Comparison of ENCODE assay signal across 9 cellular contexts in the genomic region with DNA sequence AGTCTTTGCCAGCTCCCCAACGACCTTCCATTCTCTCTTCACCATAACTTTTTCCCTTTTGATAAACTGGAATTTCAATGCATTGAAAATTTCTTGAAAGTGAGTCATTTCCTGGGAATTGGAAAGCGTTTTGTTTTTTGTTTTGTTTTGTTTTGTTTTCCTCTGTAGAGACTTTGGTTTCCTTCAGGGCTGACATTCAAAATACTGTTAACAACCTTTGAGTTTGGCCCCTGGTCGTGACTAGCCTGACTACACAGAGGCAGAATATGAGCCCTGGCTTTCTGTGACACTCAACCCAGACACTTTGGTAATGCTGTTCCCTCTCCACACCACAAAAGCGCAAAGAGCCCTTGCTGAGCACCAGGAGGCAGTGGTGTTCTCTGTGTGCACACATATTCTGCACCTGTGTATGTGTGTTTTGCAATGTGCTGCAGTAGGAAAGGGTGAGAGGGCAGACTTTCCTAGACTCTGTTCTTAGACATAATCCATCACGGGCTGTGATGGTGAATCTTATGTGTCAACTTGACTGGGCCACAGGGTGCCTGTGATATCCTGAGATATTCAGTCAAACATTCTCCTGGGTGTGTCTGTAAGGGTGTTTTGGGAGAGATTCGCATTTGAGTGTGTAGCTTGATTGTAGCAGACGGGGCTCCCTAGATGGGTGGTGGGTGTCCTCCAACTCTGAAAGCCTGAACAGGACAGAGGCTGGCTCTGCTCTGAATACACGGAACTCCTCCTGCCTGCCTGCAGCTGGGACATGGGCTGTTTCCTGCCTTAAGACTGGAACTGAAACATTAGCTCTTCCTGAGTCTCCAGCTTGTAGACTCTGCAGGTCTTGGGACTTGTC. TPM values are rescaled to one million over a fixed set of nuclear protein-coding genes. Genes with fewer than 3 reads are reported as not detected.
DNase-seq lines count a peak whose midpoint lies in the region; ATAC-seq and TF ChIP-seq lines count a peak whose summit lies in the region.
"Had no signal": no experiment of that assay in that cellular context is flagged by ENCODE, and none has a peak within 500 bp of the region (broad histone marks: within the 10 kb centered on the region; RNA-seq: fewer than 3 reads in every experiment).

No MANE protein-coding gene starts in this region.

- no peaks in the 10 kb centered on the region for H3K36me3 Mint-ChIP-seq in MCF 10A (ENCODE audit: insufficient read depth, unreplicated experiment)

- WGBS in adrenal gland, 4 donors: 47 to 59% (median 57%) methylated on average over 6 to 8 of the region's 8 CpGs

- POLR2A ChIA-PET in MCF 10A (lab: Yijun Ruan, JAX): interaction anchor here (0.7 to 1.2 kb wide), 3 partner anchors 10 to 239 kb away, joined by 3 to 4 read pairs (median 3); no protein-coding TSS in a partner anchor

- no peak overlapping the region for H3K4me3 Mint-ChIP-seq in MCF 10A (ENCODE audit: unreplicated experiment)

- H3K4me1 ChIP-seq in breast epithelium (no peaks in the 10 kb centered on the region), adrenal gland (replicated peaks in 1 of 2) (no peaks in the 10 kb centered on the region), tibial artery (no peaks in the 10 kb centered on the region)
- H3K4me1 ChIP-seq: HAP-1 had no signal

- peaks cover 14% of the 10 kb centered on the region for H3K4me1 Mint-ChIP-seq in MCF 10A (ENCODE audit: insufficient read depth, unreplicated experiment)

- H3K27ac Mint-ChIP-seq in MCF 10A (ENCODE audit: low read depth, unreplicated experiment): no peak overlapping the region

- peak; percentile 71 for TF ChIP-seq CTCF in MCF 10A (IDR thresholded peaks at IDR 0.05; ENCODE audit: unreplicated experiment)
- peak in 1 of 3 donors; percentile 9 for TF ChIP-seq CTCF in breast epithelium (IDR thresholded peaks at IDR 0.05)
- TF ChIP-seq CTCF in adrenal gland (IDR thresholded peaks at IDR 0.05): peak; percentile 18 to 55 (median 45)
- peak; percentile 52 to 66 for TF ChIP-seq CTCF in tibial artery (IDR thresholded peaks at IDR 0.05)

- intact Hi-C loops in MCF 10A (cut with micrococcal nuclease): loop anchor here (1.0 to 10.0 kb wide), 3 partner anchors 106 to 278 kb away; no protein-coding TSS in a partner anchor
- intact Hi-C loops in breast epithelium (cut with DNase I; ENCODE audit: low total_unique reads): no loop called here
- intact Hi-C loops in adrenal gland (cut with DNase I): loop anchor here in 1 of 2 donors (10.0 kb wide), 1 partner anchor 100 kb away; no protein-coding TSS in a partner anchor
- intact Hi-C loops in tibial artery (cut with DNase I; ENCODE audit: low total_unique reads): no loop called here

- TF ChIP-seq POLR2A in breast epithelium (IDR thresholded peaks at IDR 0.05) (no peak), adrenal gland (IDR thresholded peaks at IDR 0.05) (no peak)

- no TSS peak for BruUV-seq in MCF 10A (replicated peaks; lab: Mats Ljungman, UMichigan)

- H3K27me3 ChIP-seq in breast epithelium (no peaks in the 10 kb centered on the region), adrenal gland (no peaks in the 10 kb centered on the region), tibial artery (no peaks in the 10 kb centered on the region)

- H3K9me3 ChIP-seq in breast epithelium (no peaks in the 10 kb centered on the region), adrenal gland (replicated peaks in 1 of 3) (no peaks in the 10 kb centered on the region), tibial artery (no peaks in the 10 kb centered on the region)
- H3K9me3 ChIP-seq: HAP-1 had no signal

- peak; percentile 77 for DNase-seq in MCF 10A (ENCODE audit: unreplicated experiment)
- DNase-seq in breast epithelium (ENCODE audit: low spot score in 2 of 2): no peak
- peak; percentile 30 for DNase-seq in NCI-H510A (lab: John Stamatoyannopoulos, UW)
- peak in 5 of 7 donors; percentile 24 to 51 (median 47) for DNase-seq in adrenal gland
- DNase-seq in iris pigment epithelial cell (ENCODE audit: low read depth): peak; percentile 75
- no peak for DNase-seq in tibial artery

- CTCF ChIA-PET in MCF 10A (lab: Yijun Ruan, JAX): interaction anchor here (0.6 to 6.7 kb wide), 21 partner anchors 9 to 348 kb away, joined by 3 to 66 read pairs (median 3); no protein-coding TSS in a partner anchor

- ATAC-seq in HG02610 (IDR thresholded peaks at IDR 0.05; ENCODE audit: unreplicated experiment) (peak; percentile 53), HG03460 (IDR thresholded peaks at IDR 0.05; ENCODE audit: unreplicated experiment) (no peak)

- H3K27me3 Mint-ChIP-seq in MCF 10A (ENCODE audit: insufficient read depth, unreplicated experiment): no peaks in the 10 kb centered on the region

- H3K9me3 Mint-ChIP-seq in MCF 10A (ENCODE audit: unreplicated experiment): no peaks in the 10 kb centered on the region

- H3K27ac ChIP-seq in breast epithelium: no peak overlapping the region
- peak overlapping the region in 1 of 5 donors; percentile 17 for H3K27ac ChIP-seq in adrenal gland
- H3K27ac ChIP-seq in tibial artery: no peak overlapping the region

- H3K36me3 ChIP-seq in breast epithelium (no peaks in the 10 kb centered on the region), adrenal gland (replicated peaks in 1 of 2) (no peaks in the 10 kb centered on the region), tibial artery (no peaks in the 10 kb centered on the region)
- H3K36me3 ChIP-seq: HAP-1 had no signal

- H3K4me3 ChIP-seq in breast epithelium (no peak overlapping the region), adrenal gland (no peak overlapping the region), tibial artery (no peak overlapping the region)
- H3K4me3 ChIP-seq: HAP-1 had no signal

RNA-seq across cellular contexts. Expression of a gene that starts 29.5 kb away (rescaled TPM):
- total RNA-seq in MCF 10A (2022) (61.7 and 76.0 TPM in 2 replicates), breast epithelium (100 to 1,000 TPM; 133 to 206 (median 193) TPM), adrenal gland (100 to 1,000 TPM in 3 of 8 donors, 10 to 100 TPM in 5; 50.1 to 126 (median 91.6) TPM)
- 100 to 1,000 TPM in 2 of 3 donors, 10 to 100 TPM in 1; 36.5 to 139 (median 116) TPM for polyA plus RNA-seq in adrenal gland

Comparison
In these comparisons a context has a peak if more than half of its experiments do, and no peak if none do; other contexts are left out.
1. DNase-seq: peak in MCF 10A (single experiment), NCI-H510A (single experiment), adrenal gland (5 of 7) and iris pigment epithelial cell (single experiment); none in breast epithelium (0 of 2) and tibial artery (0 of 2).